7 cellular contexts compared by ENCODE assay signal in genomic region chr2:29824145-29824544, GRCh38.
DNase-seq lines count a peak whose midpoint lies in the region; ATAC-seq, FAIRE-seq and TF ChIP-seq lines count a peak whose summit lies in the region.
"Not testable (repeated sequence)": the region's sequence is repeated elsewhere in the genome, so short reads cannot be mapped to it uniquely, and the experiment has no call there.

No MANE protein-coding gene starts in this region.

- H3K36me3 Mint-ChIP-seq in Calu3 (ENCODE audit: insufficient read depth, unreplicated experiment) = not testable (repeated sequence)
- H3K36me3 Mint-ChIP-seq in H9 (ENCODE audit: insufficient read depth in 1 of 3, low read depth in 3 of 3) = peaks cover 0 to 26% (median 17%) of the 10 kb centered on the region in 3 experiments; a peak in 6 of 7 replicates

- TF ChIP-seq EP300 in HepG2 (IDR thresholded peaks at IDR 0.05; ENCODE audit: low read depth in 2 of 2, low read length in 2 of 2); HepG2 (CRISPR knock-in tag; IDR thresholded peaks at IDR 0.05; ENCODE audit: borderline replicate concordance): not testable (repeated sequence)

- POLR2A ChIA-PET in AG04449 (lab: Yijun Ruan, JAX) = interaction anchor here (0.6 kb wide), 1 partner anchor 66 kb away, joined by 3 read pairs; no protein-coding TSS in a partner anchor
- POLR2A ChIA-PET in Panc1 (lab: Charles Lee); HepG2 (lab: Yijun Ruan, JAX): not testable (repeated sequence)

- in situ Hi-C loops in Panc1 (cut with HindIII; ENCODE audit: low pct_unique_long_range_greater_than_20kb, low sequenced_read_pairs); brain microvascular endothelial cell (cut with HindIII; ENCODE audit: low pct_ligation_motif_present, low sequenced_read_pairs); HepG2 (cut with HindIII; ENCODE audit: extremely low pct_ligation_motif_present, low pct_unique_long_range_greater_than_20kb): not testable (repeated sequence)

- not testable (repeated sequence) for H2BK12ac ChIP-seq in H9 (ENCODE audit: insufficient read length, low read depth, low read length)

- H2BK20ac ChIP-seq in H9 (ENCODE audit: low read depth, low read length, poor library complexity, severe bottlenecking) = not testable (repeated sequence)

- not testable (repeated sequence) for H3K27ac Mint-ChIP-seq in Calu3 (ENCODE audit: unreplicated experiment); H9

- not testable (repeated sequence) for H3K9ac ChIP-seq in H9 (ENCODE audit: extremely low read depth, insufficient read length, low read length); HepG2 (ENCODE audit: insufficient read depth, low read depth, low read length)

- not testable (repeated sequence) for H4K91ac ChIP-seq in H9 (ENCODE audit: insufficient read length, low read depth, low read length)

- not testable (repeated sequence) for H3K9me3 ChIP-seq in H9 (ENCODE audit: control insufficient read depth, low read depth, low read length); Panc1 (ENCODE audit: control insufficient read depth, insufficient read depth, low read depth, low read length); HepG2 (ENCODE audit: low read length)

- peaks cover 65% of the 10 kb centered on the region for H3K27me3 Mint-ChIP-seq in Calu3 (ENCODE audit: unreplicated experiment)
- not testable (repeated sequence) for H3K27me3 Mint-ChIP-seq in H9 (ENCODE audit: low read depth)

- not testable (repeated sequence) for H3K56ac ChIP-seq in H9 (ENCODE audit: insufficient read length, low read depth, low read length)

- not testable (repeated sequence) for TF ChIP-seq RAD21 in HepG2 (CRISPR knock-in tag; IDR thresholded peaks at IDR 0.05)

- not testable (repeated sequence) for TF ChIP-seq POLR2A in HepG2 (IDR thresholded peaks at IDR 0.05; ENCODE audit: insufficient read depth in 1 of 2, low read depth in 2 of 2, low read length in 2 of 2)

- not testable (repeated sequence) for H3K79me2 ChIP-seq in H9 (ENCODE audit: insufficient read depth, low read length); HepG2 (ENCODE audit: insufficient read depth, low read length)

- not testable (repeated sequence) for H4K8ac ChIP-seq in H9 (replicated peaks; ENCODE audit: insufficient read length, low read depth, low read length)

- not testable (repeated sequence) for H3K36me3 ChIP-seq in Panc1 (ENCODE audit: control insufficient read depth, insufficient read depth, low read length); brain microvascular endothelial cell (replicated peaks); HepG2 (replicated peaks in 1 of 2; ENCODE audit: control insufficient read depth in 1 of 2, insufficient read depth in 2 of 2, low read length in 2 of 2)

- not testable (repeated sequence) for H3K23me2 ChIP-seq in H9 (ENCODE audit: insufficient read length, low read depth, low read length, poor library complexity, severe bottlenecking)

- DNase-seq in AG04449 (ENCODE audit: low read depth, low spot score); Calu3; H9; Panc1 (ENCODE audit: low read depth, low spot score); brain microvascular endothelial cell; epithelial cell of esophagus (ENCODE audit: low read depth); HepG2 (ENCODE audit: low spot score): not testable (repeated sequence)

- not testable (repeated sequence) for FAIRE-seq in HepG2 (lab: Jason Lieb, UNC)

- H3K14ac ChIP-seq in H9 (ENCODE audit: insufficient read depth, low read length) = not testable (repeated sequence)

- H3K4me3 Mint-ChIP-seq in Calu3 (ENCODE audit: low read depth, unreplicated experiment); H9: not testable (repeated sequence)

- BruUV-seq in Calu3 (replicated peaks; lab: Mats Ljungman, UMichigan); Panc1 (replicated peaks; lab: Mats Ljungman, UMichigan); HepG2 (replicated peaks; lab: Mats Ljungman, UMichigan): not testable (repeated sequence)

- H2AFZ ChIP-seq in H9 (ENCODE audit: low read length); HepG2 (ENCODE audit: low read length): not testable (repeated sequence)

- not testable (repeated sequence) for H4K5ac ChIP-seq in H9 (ENCODE audit: insufficient read length, low read depth, low read length)

- CTCF ChIA-PET in AG04449 (lab: Yijun Ruan, JAX); Panc1 (lab: Charles Lee); HepG2 (lab: Yijun Ruan, JAX; ENCODE audit: low intra/inter-chr PET ratio, low total read pairs): not testable (repeated sequence)
- CTCF ChIA-PET in Calu3 (lab: Charles Lee) = interaction anchor here (0.7 kb wide), 1 partner anchor 179 kb away, joined by 3 read pairs; no protein-coding TSS in a partner anchor

- not testable (repeated sequence) for H2BK5ac ChIP-seq in H9 (ENCODE audit: insufficient read length, low read length)

- H2BK120ac ChIP-seq in H9 (ENCODE audit: low read depth, low read length, poor library complexity, severe bottlenecking) = not testable (repeated sequence)

- not testable (repeated sequence) for ATAC-seq in Panc1, HepG2

- peak; percentile 15 for TF ChIP-seq CTCF in AG04449 (IDR thresholded peaks at IDR 0.05; ENCODE audit: insufficient read depth, low read length, missing control alignments)
- peak; percentile 27 for TF ChIP-seq CTCF in Calu3 (IDR thresholded peaks at IDR 0.05; ENCODE audit: unreplicated experiment)
- peak; percentile 27; the same call in 1 of the 3 replicates for TF ChIP-seq CTCF in H9 (conservative IDR thresholded peaks at IDR 0.05)
- peak; percentile 12; the same call in 1 of the 2 replicates for TF ChIP-seq CTCF in Panc1 (IDR thresholded peaks at IDR 0.05)
- TF ChIP-seq CTCF in brain microvascular endothelial cell (IDR thresholded peaks at IDR 0.05; ENCODE audit: low read depth, low read length, missing control alignments) = peak; percentile 44
- peak; percentile 7 for TF ChIP-seq CTCF in epithelial cell of esophagus (IDR thresholded peaks at IDR 0.05; ENCODE audit: insufficient read depth, low read depth, low read length, missing control alignments)
- TF ChIP-seq CTCF in HepG2 (CRISPR knock-in tag; IDR thresholded peaks at IDR 0.05) = peak; percentile 19; the same call in 1 of the 2 replicates

- not testable (repeated sequence) for H3K4me2 ChIP-seq in H9 (ENCODE audit: insufficient read depth, insufficient read length, low read length); HepG2 (ENCODE audit: low read depth, low read length)

- not testable (repeated sequence) for H2BK15ac ChIP-seq in H9 (ENCODE audit: low read depth, low read length)

- not testable (repeated sequence) for H3K18ac ChIP-seq in H9 (ENCODE audit: insufficient read length, low read depth, low read length)

- not testable (repeated sequence) for H3K9me3 Mint-ChIP-seq in Calu3 (ENCODE audit: low read depth, unreplicated experiment)
- H3K9me3 Mint-ChIP-seq in H9 = peaks cover 18 to 29% of the 10 kb centered on the region in 2 experiments; a peak in 4 of 5 replicates

- H3T11ph ChIP-seq in H9 (ENCODE audit: low read length) = not testable (repeated sequence)

- intact Hi-C loops in Calu3 (cut with micrococcal nuclease; ENCODE audit: unreplicated experiment); Panc1 (cut with micrococcal nuclease; ENCODE audit: unreplicated experiment); HepG2 (cut with micrococcal nuclease; ENCODE audit: unreplicated experiment): not testable (repeated sequence)

- not testable (repeated sequence) for H3K23ac ChIP-seq in H9 (ENCODE audit: insufficient read length, low read depth, low read length)

- H3K27ac ChIP-seq in H9 (ENCODE audit: insufficient read length, low read depth, low read length); Panc1 (ENCODE audit: low read length); brain microvascular endothelial cell; HepG2 (ENCODE audit: extremely low read length, insufficient read depth, low read length): not testable (repeated sequence)

- H3K4me3 ChIP-seq in AG04449 (ENCODE audit: low read depth, low read length); Panc1 (ENCODE audit: low read depth in 2 of 2, low read length in 2 of 2); brain microvascular endothelial cell (ENCODE audit: low read depth, low read length); epithelial cell of esophagus (ENCODE audit: low read length); HepG2 (replicated peaks in 1 of 3; ENCODE audit: insufficient read depth in 1 of 3, low read depth in 2 of 3, low read length in 3 of 3): not testable (repeated sequence)

- not testable (repeated sequence) for H4K20me1 ChIP-seq in H9 (ENCODE audit: control insufficient read depth, insufficient read depth, insufficient read length); HepG2 (ENCODE audit: insufficient read depth, low read length)

- H3K4me1 ChIP-seq in H9 (ENCODE audit: insufficient read depth, low read length); Panc1 (ENCODE audit: control insufficient read depth, insufficient read depth, low read length); HepG2 (ENCODE audit: insufficient read depth, low read length): not testable (repeated sequence)

- WGBS in H9 (ENCODE audit: extremely low coverage, insufficient read length, low lambda C conversion rate) = no CpG with 5 or more reads among the region's 1 CpG
- whole genome bisulfite sequencing in HepG2 (ENCODE audit: low lambda C conversion rate) = no CpG with 5 or more reads among the region's 1 CpG

- H3K79me1 ChIP-seq in H9 (ENCODE audit: insufficient read depth, low read depth, low read length, poor library complexity, severe bottlenecking) = not testable (repeated sequence)

- not testable (repeated sequence) for H3K4ac ChIP-seq in H9 (ENCODE audit: low read depth, low read length)

- H3K4me1 Mint-ChIP-seq in Calu3 (ENCODE audit: low read depth, unreplicated experiment); H9: not testable (repeated sequence)

- not testable (repeated sequence) for H3K27me3 ChIP-seq in H9 (ENCODE audit: insufficient read depth, low read length); Panc1 (ENCODE audit: control insufficient read depth, insufficient read depth, low read length); brain microvascular endothelial cell (replicated peaks); HepG2 (ENCODE audit: control insufficient read depth in 1 of 2, insufficient read depth in 2 of 2, low read length in 2 of 2)

- H2AK5ac ChIP-seq in H9 (ENCODE audit: insufficient read length, low read length) = not testable (repeated sequence)
